14 cellular contexts compared by ENCODE assay signal in the genomic region with DNA sequence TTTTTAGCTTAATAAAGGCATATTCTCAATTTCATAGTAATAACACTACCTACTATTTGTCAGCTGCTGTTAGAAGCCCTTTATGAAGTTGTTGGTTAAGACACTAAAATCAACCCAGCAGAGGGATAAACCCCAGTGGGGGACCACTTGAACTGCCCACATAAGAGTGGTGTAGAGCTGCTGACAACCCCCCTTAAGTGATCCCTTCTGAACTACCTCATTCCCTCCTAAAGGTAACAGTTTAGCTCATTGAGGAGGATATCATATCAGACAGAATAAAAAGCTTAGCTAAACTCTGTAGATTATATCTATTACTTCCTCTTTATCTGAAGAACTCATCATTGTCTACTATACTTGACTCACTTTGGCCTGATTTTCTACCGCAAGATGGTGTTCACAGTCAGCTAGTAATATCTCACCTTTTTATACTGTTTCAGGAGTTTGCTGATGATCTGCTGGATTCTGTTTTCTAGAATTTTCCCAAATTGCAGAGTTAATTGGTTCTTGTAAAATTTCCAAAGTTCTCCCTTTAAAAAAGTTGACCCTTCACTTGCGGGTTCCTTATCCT.
A peak's percentile ranks its signal among the peaks of the same experiment; 100 is the strongest.
DNase-seq lines count a peak whose midpoint lies in the region; ATAC-seq and TF ChIP-seq lines count a peak whose summit lies in the region.
"Had no signal": no experiment of that assay in that cellular context is flagged by ENCODE, and none has a peak within 500 bp of the region (broad histone marks: within the 10 kb centered on the region; RNA-seq: fewer than 3 reads in every experiment).

No MANE protein-coding gene starts in this region.

- H3K4me3 Mint-ChIP-seq in T-helper 1 cell treated with Interleukin-12 subunit alpha and Interleukin-12 subunit beta and Interleukin-4 antibody, amounts not matched to agents 30 μg/mL and 1 μg/mL, for 36 hours = peak overlapping the region; percentile 72

- no peaks in the 10 kb centered on the region for H3K9me3 Mint-ChIP-seq in T-helper 1 cell treated with Interleukin-12 subunit alpha and Interleukin-12 subunit beta and Interleukin-4 antibody, amounts not matched to agents 30 μg/mL and 1 μg/mL, for 36 hours

- peaks cover 74% of the 10 kb centered on the region for H3K36me3 Mint-ChIP-seq in T-helper 1 cell treated with Interleukin-12 subunit alpha and Interleukin-12 subunit beta and Interleukin-4 antibody, amounts not matched to agents 30 μg/mL and 1 μg/mL, for 36 hours (ENCODE audit: low read depth)

- peak; percentile 88 to 90 for ATAC-seq in activated CD4-positive, CD25-positive, alpha-beta regulatory T cell treated with anti-CD3 and anti-CD28 coated beads, Interleukin-2, amount 50 U/mL, for 24 hours
- peak; percentile 24; the same call in 1 of the 3 replicates for ATAC-seq in DND-41 (ENCODE audit: insufficient read depth, low read depth)

- H4K20me1 ChIP-seq in DND-41 (ENCODE audit: insufficient read depth, low read length) = no peaks in the 10 kb centered on the region

- DNase-seq in activated CD4-positive, CD25-positive, alpha-beta regulatory T cell treated with anti-CD3 and anti-CD28 coated beads, Interleukin-2, amount 50 U/mL, for 72 hours = no peak
- DNase-seq in DND-41 (no peak), cortex of kidney (lab: John Stamatoyannopoulos, UW) (no peak), SHP77 treated with DMSO at 0.1 percent for 48 hours (lab: John Stamatoyannopoulos, UW) (no peak), middle frontal gyrus (ENCODE audit: extremely low spot score, low spot score) (no peak)
- DNase-seq in effector memory CD4-positive, alpha-beta T cell = no peak
- DNase-seq: DMS 273 treated with DMSO at 0.1 percent for 48 hours; left ventricle myocardium inferior; NCI-H1092 treated with DMSO at 0.1 percent for 48 hours; NCI-H2171 treated with DMSO at 0.1 percent for 48 hours; stimulated activated CD4-positive, alpha-beta T cell treated with anti-CD3 and anti-CD28 coated beads, Interleukin-12 subunit alpha, Interleukin-12 subunit beta, amount 100 ng/mL, for 4 hours had no signal

- peaks cover 48% of the 10 kb centered on the region for H3K4me1 Mint-ChIP-seq in T-helper 1 cell treated with Interleukin-12 subunit alpha and Interleukin-12 subunit beta and Interleukin-4 antibody, amounts not matched to agents 30 μg/mL and 1 μg/mL, for 36 hours (ENCODE audit: low read depth)

- H3K36me3 ChIP-seq in DND-41 (ENCODE audit: insufficient read depth, low read length) = no peaks in the 10 kb centered on the region
- peaks cover 41% of the 10 kb centered on the region for H3K36me3 ChIP-seq in effector memory CD4-positive, alpha-beta T cell (ENCODE audit: control insufficient read depth, insufficient read depth, low read length)

- no peak overlapping the region for H2AFZ ChIP-seq in DND-41 (ENCODE audit: low read depth, low read length)

- no peak overlapping the region for H3K27ac ChIP-seq in DND-41 (ENCODE audit: low read length)
- peak overlapping the region; percentile 78 for H3K27ac ChIP-seq in effector memory CD4-positive, alpha-beta T cell (ENCODE audit: insufficient read depth, low read length, poor library complexity, severe bottlenecking)
- H3K27ac ChIP-seq: esophagus muscularis mucosa, left ventricle myocardium inferior had no signal

- H3K4me3 ChIP-seq in DND-41 (ENCODE audit: low read depth in 1 of 2, low read length in 2 of 2) = no peak overlapping the region
- H3K4me3 ChIP-seq in effector memory CD4-positive, alpha-beta T cell (ENCODE audit: insufficient read depth, low read depth, low read length, poor library complexity, severe bottlenecking) = peak overlapping the region; percentile 40
- H3K4me3 ChIP-seq: esophagus muscularis mucosa, left ventricle myocardium inferior had no signal

- H3K4me2 ChIP-seq in DND-41 (ENCODE audit: insufficient read depth, low read length) = no peak overlapping the region

- H3K27me3 ChIP-seq in DND-41 (ENCODE audit: insufficient read depth, low read length, poor library complexity) = no peaks in the 10 kb centered on the region
- H3K27me3 ChIP-seq in effector memory CD4-positive, alpha-beta T cell (replicated peaks; ENCODE audit: control insufficient read depth, insufficient read depth, low read length, poor library complexity, severe bottlenecking) = no peaks in the 10 kb centered on the region
- H3K27me3 ChIP-seq: esophagus muscularis mucosa had no signal

- H3K27me3 Mint-ChIP-seq in T-helper 1 cell treated with Interleukin-12 subunit alpha and Interleukin-12 subunit beta and Interleukin-4 antibody, amounts not matched to agents 30 μg/mL and 1 μg/mL, for 36 hours (ENCODE audit: low read depth) = no peaks in the 10 kb centered on the region

- peaks cover 8% of the 10 kb centered on the region for H3K4me1 ChIP-seq in DND-41 (ENCODE audit: insufficient read depth, low read length)
- peaks cover 32% of the 10 kb centered on the region for H3K4me1 ChIP-seq in effector memory CD4-positive, alpha-beta T cell (ENCODE audit: control insufficient read depth, insufficient read depth, low read length, poor library complexity, severe bottlenecking)
- H3K4me1 ChIP-seq: left ventricle myocardium inferior had no signal

- no peak overlapping the region for H3K9ac ChIP-seq in DND-41 (ENCODE audit: low read depth, low read length)

- no peaks in the 10 kb centered on the region for H3K79me2 ChIP-seq in DND-41 (ENCODE audit: insufficient read depth, low read length)

- no peak for TF ChIP-seq CTCF in DND-41 (IDR thresholded peaks at IDR 0.05; ENCODE audit: borderline replicate concordance, extremely low read depth, low read length, poor library complexity, severe bottlenecking)

- H3K27ac Mint-ChIP-seq in T-helper 1 cell treated with Interleukin-12 subunit alpha and Interleukin-12 subunit beta and Interleukin-4 antibody, amounts not matched to agents 30 μg/mL and 1 μg/mL, for 36 hours = peak overlapping the region; percentile 90

- no peaks in the 10 kb centered on the region for H3K9me3 ChIP-seq in DND-41 (ENCODE audit: insufficient read depth, low read length, severe bottlenecking)
- no peaks in the 10 kb centered on the region for H3K9me3 ChIP-seq in effector memory CD4-positive, alpha-beta T cell (ENCODE audit: control insufficient read depth, low read length)
- H3K9me3 ChIP-seq: esophagus muscularis mucosa, left ventricle myocardium inferior had no signal
